ENCODE assay signal across 19 cellular contexts in genomic region chr21:15966216-15966615, GRCh38.
"Had no signal": no experiment of that assay in that cellular context is flagged by ENCODE, and none has a peak within 500 bp of the region (broad histone marks: within the 10 kb centered on the region; RNA-seq: fewer than 3 reads in every experiment).

No MANE protein-coding gene starts in this region.

- ATAC-seq: heart right ventricle; left colon; natural killer cell treated with Interleukin-12 subunit alpha and Interleukin-12 subunit beta and Interleukin-15 and Interleukin-18, amount 100 ng/mL, for 72 hours had no signal

- H3K27ac ChIP-seq: epithelial cell of prostate, heart right ventricle, prostate gland, tibial artery had no signal

- DNase-seq: activated B cell treated with CpG ODN at 0.5 μM for 24 hours; activated CD4-positive, alpha-beta T cell treated with anti-CD3 and anti-CD28 coated beads for 4 hours; activated CD4-positive, alpha-beta T cell treated with anti-CD3 and anti-CD28 coated beads, Interleukin-2, amount 50 U/mL, for 48 hours; activated CD8-positive, alpha-beta memory T cell treated with anti-CD3 and anti-CD28 coated beads, Interleukin-2, amount 50 U/mL, for 48 hours; activated naive CD4-positive, alpha-beta T cell treated with anti-CD3 and anti-CD28 coated beads for 36 hours; activated naive CD8-positive, alpha-beta T cell treated with anti-CD3 and anti-CD28 coated beads, Interleukin-2, amount 10 ng/mL, durations not matched to agents 7 days and 5 days; activated T-cell treated with anti-CD3 and anti-CD28 coated beads, Interleukin-2, amount 50 U/mL, for 48 hours; cortex of kidney; foreskin fibroblast; heart right ventricle; left colon; stimulated activated CD4-positive, alpha-beta T cell treated with anti-CD3 and anti-CD28 coated beads, Interleukin-12 subunit alpha, Interleukin-12 subunit beta, amount 100 ng/mL, for 4 hours; T1000; tibial artery had no signal

- H3K27me3 Mint-ChIP-seq: activated B cell treated with CpG ODN at 0.5 μM for 24 hours; natural killer cell treated with Interleukin-12 subunit alpha and Interleukin-12 subunit beta and Interleukin-15 and Interleukin-18, amount 100 ng/mL, for 72 hours; stimulated activated naive CD8-positive, alpha-beta T cell treated with anti-CD3 and anti-CD28 coated beads, Interleukin-15, Interleukin-2, amounts not matched to agents 100 ng/mL and 50 ng/mL, for 24 hours had no signal

- H3K4me1 Mint-ChIP-seq: activated B cell treated with CpG ODN at 0.5 μM for 24 hours; activated naive CD8-positive, alpha-beta T cell treated with anti-CD3 and anti-CD28 coated beads, Interleukin-2, amount 10 ng/mL, durations not matched to agents 7 days and 5 days had no signal

- H3K4me3 Mint-ChIP-seq: activated B cell treated with CpG ODN at 0.5 μM for 24 hours; activated naive CD4-positive, alpha-beta T cell treated with anti-CD3 and anti-CD28 coated beads for 36 hours; activated naive CD8-positive, alpha-beta T cell treated with anti-CD3 and anti-CD28 coated beads, Interleukin-2, amount 10 ng/mL, durations not matched to agents 7 days and 5 days; natural killer cell treated with Interleukin-12 subunit alpha and Interleukin-12 subunit beta and Interleukin-15 and Interleukin-18, amount 100 ng/mL, for 72 hours; stimulated activated naive CD8-positive, alpha-beta T cell treated with anti-CD3 and anti-CD28 coated beads, Interleukin-15, Interleukin-2, amounts not matched to agents 100 ng/mL and 50 ng/mL, for 24 hours; T-helper 1 cell treated with Interleukin-12 subunit alpha and Interleukin-12 subunit beta and Interleukin-4 antibody, amounts not matched to agents 30 μg/mL and 1 μg/mL, for 36 hours had no signal

- H3K9me3 Mint-ChIP-seq: activated B cell treated with CpG ODN at 0.5 μM for 24 hours; activated naive CD4-positive, alpha-beta T cell treated with anti-CD3 and anti-CD28 coated beads for 36 hours; activated naive CD8-positive, alpha-beta T cell treated with anti-CD3 and anti-CD28 coated beads, Interleukin-2, amount 10 ng/mL, durations not matched to agents 7 days and 5 days; natural killer cell treated with Interleukin-12 subunit alpha and Interleukin-12 subunit beta and Interleukin-15 and Interleukin-18, amount 100 ng/mL, for 72 hours; stimulated activated naive CD8-positive, alpha-beta T cell treated with anti-CD3 and anti-CD28 coated beads, Interleukin-15, Interleukin-2, amounts not matched to agents 100 ng/mL and 50 ng/mL, for 24 hours; T-helper 1 cell treated with Interleukin-12 subunit alpha and Interleukin-12 subunit beta and Interleukin-4 antibody, amounts not matched to agents 30 μg/mL and 1 μg/mL, for 36 hours had no signal

- H3K27ac Mint-ChIP-seq: activated B cell treated with CpG ODN at 0.5 μM for 24 hours; activated naive CD4-positive, alpha-beta T cell treated with anti-CD3 and anti-CD28 coated beads for 36 hours; activated naive CD8-positive, alpha-beta T cell treated with anti-CD3 and anti-CD28 coated beads, Interleukin-2, amount 10 ng/mL, durations not matched to agents 7 days and 5 days; natural killer cell treated with Interleukin-12 subunit alpha and Interleukin-12 subunit beta and Interleukin-15 and Interleukin-18, amount 100 ng/mL, for 72 hours; stimulated activated naive CD8-positive, alpha-beta T cell treated with anti-CD3 and anti-CD28 coated beads, Interleukin-15, Interleukin-2, amounts not matched to agents 100 ng/mL and 50 ng/mL, for 24 hours; T-helper 1 cell treated with Interleukin-12 subunit alpha and Interleukin-12 subunit beta and Interleukin-4 antibody, amounts not matched to agents 30 μg/mL and 1 μg/mL, for 36 hours had no signal

- H3K36me3 ChIP-seq: heart right ventricle, prostate gland, tibial artery had no signal

- H3K36me3 Mint-ChIP-seq: activated naive CD8-positive, alpha-beta T cell treated with anti-CD3 and anti-CD28 coated beads, Interleukin-2, amount 10 ng/mL, durations not matched to agents 7 days and 5 days; natural killer cell treated with Interleukin-12 subunit alpha and Interleukin-12 subunit beta and Interleukin-15 and Interleukin-18, amount 100 ng/mL, for 72 hours had no signal

- H3K9me3 ChIP-seq: heart right ventricle, prostate gland, tibial artery had no signal

- H3K27me3 ChIP-seq: heart right ventricle, tibial artery had no signal

- H3K4me1 ChIP-seq: prostate gland had no signal

- H3K4me3 ChIP-seq: heart right ventricle, prostate gland, tibial artery had no signal
